Comparison of ENCODE assay signal across 8 cellular contexts in the genomic region with DNA sequence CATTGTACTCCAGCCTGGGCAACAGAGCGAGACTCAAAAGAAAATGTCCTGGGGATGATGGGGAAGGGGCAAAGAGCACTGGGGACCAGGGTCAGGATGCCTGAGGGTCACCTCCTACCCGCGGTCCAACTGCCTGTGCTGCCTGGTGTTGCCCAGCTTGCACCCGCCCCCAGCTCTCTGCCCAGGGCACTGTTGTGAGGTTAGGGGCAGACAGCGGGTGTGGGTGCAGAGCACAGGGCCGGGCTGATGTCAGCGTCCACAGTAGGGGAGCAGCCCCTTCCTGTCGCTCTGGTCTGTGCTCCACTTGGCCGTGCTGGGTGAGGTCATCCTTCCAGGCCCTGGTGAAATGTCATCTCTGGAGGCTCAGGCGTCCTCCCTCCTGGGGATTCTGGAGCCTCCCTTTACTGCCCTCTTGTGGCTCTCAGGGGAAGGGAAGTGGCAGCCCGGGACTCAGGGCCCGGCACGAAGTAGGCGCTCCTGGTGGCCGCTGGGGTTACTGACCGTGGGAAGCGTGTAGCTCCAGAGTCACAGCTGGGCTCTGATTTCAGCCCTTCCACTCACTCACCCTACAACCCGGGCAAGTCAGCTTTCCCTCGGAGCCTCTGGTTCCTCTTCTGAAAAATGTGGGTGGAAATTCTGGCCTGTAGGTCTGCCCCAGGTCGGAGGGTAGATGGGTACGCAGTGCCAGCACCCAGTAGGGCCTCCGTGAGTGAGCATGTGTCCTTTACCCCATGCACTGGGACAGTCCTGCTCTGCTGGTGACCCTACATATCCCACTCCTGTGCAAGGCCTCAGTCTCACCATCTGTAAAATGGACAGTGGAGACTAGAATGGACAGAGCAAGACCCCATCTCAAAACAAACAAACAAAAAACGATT. TPM values are rescaled to one million over a fixed set of nuclear protein-coding genes. Genes with fewer than 3 reads are reported as not detected.
DNase-seq lines count a peak whose midpoint lies in the region; ATAC-seq and TF ChIP-seq lines count a peak whose summit lies in the region.

No MANE protein-coding gene starts in this region.

- intact Hi-C loops in ascending aorta (cut with DNase I), result no loop called here

- peak overlapping the region; percentile 33 for H3K4me2 ChIP-seq in skeletal muscle satellite cell (ENCODE audit: low read length)

- peak; percentile 54 to 75 (median 72) for TF ChIP-seq CTCF in ascending aorta (IDR thresholded peaks at IDR 0.05)

- no peak overlapping the region for H3K9ac ChIP-seq in skeletal muscle satellite cell (ENCODE audit: low read depth, low read length)

- POLR2A ChIA-PET in HEK293T (lab: Yijun Ruan, JAX), result no interaction called here

- H3K36me3 ChIP-seq in ascending aorta (no peaks in the 10 kb centered on the region), skeletal muscle satellite cell (ENCODE audit: insufficient read depth, low read length) (no peaks in the 10 kb centered on the region)

- no peaks in the 10 kb centered on the region for H3K9me3 ChIP-seq in ascending aorta
- no peaks in the 10 kb centered on the region for H3K9me3 ChIP-seq in skeletal muscle satellite cell (replicated peaks; ENCODE audit: low read length)

- ATAC-seq in HG03460 (IDR thresholded peaks at IDR 0.05; ENCODE audit: unreplicated experiment), result no peak

- H3K4me3 ChIP-seq in ascending aorta (no peak overlapping the region), skeletal muscle satellite cell (ENCODE audit: low read length) (no peak overlapping the region)

- no peaks in the 10 kb centered on the region for H3K4me1 ChIP-seq in ascending aorta
- peaks cover 13% of the 10 kb centered on the region for H3K4me1 ChIP-seq in skeletal muscle satellite cell (ENCODE audit: control insufficient read depth, insufficient read depth, low read length)

- DNase-seq in GM04503 (ENCODE audit: low read depth), result peak; percentile 85
- peak; percentile 93 for DNase-seq in HEK293T (ENCODE audit: extremely low spot score)
- DNase-seq in NCI-H146 (lab: John Stamatoyannopoulos, UW), result peak; percentile 82
- DNase-seq in T-helper 22 cell (ENCODE audit: low read depth), result peak; percentile 69
- peak; percentile 68 to 82 for DNase-seq in ascending aorta (ENCODE audit: low spot score in 2 of 2)
- peak; percentile 95 for DNase-seq in hepatic stellate cell (ENCODE audit: low spot score)

- H3K27me3 ChIP-seq in ascending aorta (no peaks in the 10 kb centered on the region), skeletal muscle satellite cell (ENCODE audit: control insufficient read depth, insufficient read depth, low read length) (no peaks in the 10 kb centered on the region)

- CTCF ChIA-PET in HEK293T (lab: Yijun Ruan, JAX), result interaction anchor here (0.6 to 2.0 kb wide), 9 partner anchors 10 to 58 kb away, joined by 3 to 6 read pairs (median 3); no protein-coding TSS in a partner anchor

- H3K27ac ChIP-seq in ascending aorta, result no peak overlapping the region

TF ChIP-seq in HEK293T, 16 proteins besides CTCF, POLR2A, EP300 and RAD21:
- TF ChIP-seq, protein P1, sequence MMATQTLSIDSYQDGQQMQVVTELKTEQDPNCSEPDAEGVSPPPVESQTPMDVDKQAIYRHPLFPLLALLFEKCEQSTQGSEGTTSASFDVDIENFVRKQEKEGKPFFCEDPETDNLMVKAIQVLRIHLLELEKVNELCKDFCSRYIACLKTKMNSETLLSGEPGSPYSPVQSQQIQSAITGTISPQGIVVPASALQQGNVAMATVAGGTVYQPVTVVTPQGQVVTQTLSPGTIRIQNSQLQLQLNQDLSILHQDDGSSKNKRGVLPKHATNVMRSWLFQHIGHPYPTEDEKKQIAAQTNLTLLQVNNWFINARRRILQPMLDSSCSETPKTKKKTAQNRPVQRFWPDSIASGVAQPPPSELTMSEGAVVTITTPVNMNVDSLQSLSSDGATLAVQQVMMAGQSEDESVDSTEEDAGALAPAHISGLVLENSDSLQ (IDR thresholded peaks at IDR 0.05), result peak; percentile 33; the same call in 1 of the 2 replicates
- TF ChIP-seq NFRKB (IDR thresholded peaks at IDR 0.05) (no peak), HDGF (IDR thresholded peaks at IDR 0.05; ENCODE audit: borderline replicate concordance) (0 out of 2 replicates have a peak, but pooled peaks have one; percentile 26), ARNT (IDR thresholded peaks at IDR 0.05) (peak; percentile 90)
TF ChIP-seq in HEK293T: peak in this region for 3.

RNA-seq across cellular contexts. Expression of a gene that starts 17.3 kb away (rescaled TPM):
- 4.4 TPM for total RNA-seq in ascending aorta
- 4.1 and 4.6 TPM in 2 replicates for total RNA-seq in skeletal muscle satellite cell (2012; rRNA removed)
